8 cellular contexts compared by ENCODE assay signal in the genomic region with DNA sequence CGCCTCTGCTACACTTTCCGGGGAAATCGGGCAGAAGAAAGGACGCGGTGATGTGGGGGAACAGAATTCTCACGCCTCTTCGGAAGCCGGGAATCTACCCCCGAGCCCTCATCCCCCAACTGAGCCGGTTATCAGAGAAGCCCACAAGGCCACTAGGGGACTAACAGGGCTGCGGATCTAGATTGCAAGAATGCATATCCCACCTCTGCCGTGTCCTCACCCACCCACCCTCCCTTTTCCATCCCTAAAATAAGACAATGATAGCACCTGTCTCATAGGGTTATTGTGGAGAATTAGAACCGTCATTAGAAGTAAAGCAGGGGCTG. TPM values are rescaled to one million over a fixed set of nuclear protein-coding genes. Genes with fewer than 3 reads are reported as not detected.
DNase-seq lines count a peak whose midpoint lies in the region; ATAC-seq and TF ChIP-seq lines count a peak whose summit lies in the region.

No MANE protein-coding gene starts in this region.

- H3K36me3 Mint-ChIP-seq in activated CD8-positive, alpha-beta T cell treated with anti-CD3 and anti-CD28 coated beads for 36 hours (ENCODE audit: low read depth), result peaks cover 54% of the 10 kb centered on the region

- WGBS in stomach, 5 donors, result 2 to 11% (median 4%) methylated on average over 13 of the region's 13 CpGs

- peaks cover 2% of the 10 kb centered on the region for H3K4me1 ChIP-seq in iPS-15b (ENCODE audit: control insufficient read depth, insufficient read depth, low read length)
- peaks cover 27 to 56% (median 39%) of the 10 kb centered on the region in 4 donors for H3K4me1 ChIP-seq in stomach

- H3K9me3 ChIP-seq in iPS-15b (ENCODE audit: control insufficient read depth, insufficient read depth, low read length) (no peaks in the 10 kb centered on the region), stomach (no peaks in the 10 kb centered on the region)

- TF ChIP-seq EP300 in stomach (IDR thresholded peaks at IDR 0.05), result no peak

- no peak for TF ChIP-seq POLR2A in stomach (IDR thresholded peaks at IDR 0.05)

- H3K4me3 Mint-ChIP-seq in activated CD8-positive, alpha-beta T cell treated with anti-CD3 and anti-CD28 coated beads for 36 hours, result peak overlapping the region; percentile 87

- POLR2A ChIA-PET in activated CD8-positive, alpha-beta T cell treated with anti-CD3 and anti-CD28 coated beads for 36 hours (lab: Charles Lee), result interaction anchor here (0.9 to 5.2 kb wide), 11 partner anchors 9 to 128 kb away, joined by 3 to 64 read pairs (median 6); a partner anchor contains a TSS

- H3K9me3 Mint-ChIP-seq in activated CD8-positive, alpha-beta T cell treated with anti-CD3 and anti-CD28 coated beads for 36 hours, result no peaks in the 10 kb centered on the region

- H3K27ac Mint-ChIP-seq in activated CD8-positive, alpha-beta T cell treated with anti-CD3 and anti-CD28 coated beads for 36 hours, result peak overlapping the region; percentile 97

- peaks cover 29% of the 10 kb centered on the region for H3K4me1 Mint-ChIP-seq in activated CD8-positive, alpha-beta T cell treated with anti-CD3 and anti-CD28 coated beads for 36 hours (ENCODE audit: low read depth)

- H3K4me3 ChIP-seq in iPS-15b (ENCODE audit: low read depth, low read length) (peak overlapping the region; percentile 88), stomach (peak overlapping the region; percentile 51 to 68 (median 60))

- TF ChIP-seq CTCF in activated CD8-positive, alpha-beta T cell treated with anti-CD3 and anti-CD28 coated beads for 36 hours (IDR thresholded peaks at IDR 0.05), result peak; percentile 47
- TF ChIP-seq CTCF in stomach (IDR thresholded peaks at IDR 0.05), result no peak

- H3K27me3 ChIP-seq in iPS-15b (ENCODE audit: control insufficient read depth, insufficient read depth, low read length), result no peaks in the 10 kb centered on the region
- no peaks in the 10 kb centered on the region for H3K27me3 ChIP-seq in stomach

- peak overlapping the region; percentile 81 to 93 (median 91) for H3K27ac ChIP-seq in stomach

- H3K36me3 ChIP-seq in iPS-15b (ENCODE audit: control insufficient read depth, insufficient read depth, low read length), result peaks cover 30% of the 10 kb centered on the region
- peaks cover 25 to 42% (median 39%) of the 10 kb centered on the region in 4 donors for H3K36me3 ChIP-seq in stomach

- ATAC-seq in activated CD8-positive, alpha-beta T cell treated with anti-CD3 and anti-CD28 coated beads for 36 hours, result no peak
- no peak for ATAC-seq in GM19452 (IDR thresholded peaks at IDR 0.05; ENCODE audit: unreplicated experiment)

- DNase-seq in NCI-H82 treated with DMSO at 0.1 percent for 48 hours (lab: John Stamatoyannopoulos, UW; ENCODE audit: unreplicated experiment), result peak; percentile 29
- no peak for DNase-seq in NCI-H82 (lab: John Stamatoyannopoulos, UW)
- DNase-seq in activated CD8-positive, alpha-beta T cell treated with anti-CD3 and anti-CD28 coated beads for 36 hours, result no peak
- DNase-seq in stomach, result no peak
- DNase-seq in H4 (ENCODE audit: low spot score), result no peak
- no peak for DNase-seq in DMS53 (lab: John Stamatoyannopoulos, UW)

- intact Hi-C loops in activated CD8-positive, alpha-beta T cell treated with anti-CD3 and anti-CD28 coated beads for 36 hours (cut with micrococcal nuclease), result no loop called here
- intact Hi-C loops in stomach (cut with DNase I; ENCODE audit: low total_unique reads), result no loop called here

- H3K9ac ChIP-seq in iPS-15b (ENCODE audit: low read depth, low read length), result peak overlapping the region; percentile 73

- H3K27me3 Mint-ChIP-seq in activated CD8-positive, alpha-beta T cell treated with anti-CD3 and anti-CD28 coated beads for 36 hours, result no peaks in the 10 kb centered on the region

- CTCF ChIA-PET in activated CD8-positive, alpha-beta T cell treated with anti-CD3 and anti-CD28 coated beads for 36 hours (lab: Charles Lee), result interaction anchor here (0.6 to 3.1 kb wide), 9 partner anchors 27 to 262 kb away, joined by 3 to 18 read pairs (median 5); no protein-coding TSS in a partner anchor

RNA-seq across cellular contexts. Expression of a gene that starts 1.1 kb away (rescaled TPM):
- 100 to 1,000 TPM; 140 to 143 TPM for total RNA-seq in activated CD8-positive, alpha-beta T cell treated with anti-CD3 and anti-CD28 coated beads for 36 hours
- 10 to 100 TPM in 2 of 5 donors, 1 to 10 TPM in 3; 3.6 to 36.8 (median 9.0) TPM for total RNA-seq in stomach
- polyA plus RNA-seq in stomach, result 10 to 100 TPM in 1 of 3 donors, 1 to 10 TPM in 2; 6.4 to 15.6 (median 9.8) TPM
- total RNA-seq in H4 (2014; rRNA removed; shearing (Covaris generic)), result 6.2 and 31.2 TPM in 2 replicates

RNA-seq across cellular contexts. Expression of a gene that starts 4.0 kb away (rescaled TPM):
- total RNA-seq in activated CD8-positive, alpha-beta T cell treated with anti-CD3 and anti-CD28 coated beads for 36 hours, result 10 to 100 TPM; 41.7 to 42.5 TPM
- 10 to 100 TPM; 11.4 to 98.0 (median 57.1) TPM for total RNA-seq in stomach
- polyA plus RNA-seq in stomach, result 10 to 100 TPM; 27.6 to 53.0 (median 44.8) TPM
- 25.2 and 27.5 TPM in 2 replicates for total RNA-seq in H4 (2014; rRNA removed; shearing (Covaris generic))

RNA-seq across cellular contexts. Expression of a gene that starts 4.3 kb away (rescaled TPM):
- 10 to 100 TPM; 37.2 to 41.3 TPM for total RNA-seq in activated CD8-positive, alpha-beta T cell treated with anti-CD3 and anti-CD28 coated beads for 36 hours
- total RNA-seq in stomach, result 10 to 100 TPM in 3 of 5 donors, 1 to 10 TPM in 1, not detected in 1; 9.3 to 58.0 (median 32.2) TPM
- 100 to 1,000 TPM in 1 of 3 donors, 10 to 100 TPM in 2; 49.2 to 101 (median 51.0) TPM for polyA plus RNA-seq in stomach
- 91.4 and 100 TPM in 2 replicates for total RNA-seq in H4 (2014; rRNA removed; shearing (Covaris generic))

RNA-seq across cellular contexts. Expression of a gene that starts 7.2 kb away (rescaled TPM):
- total RNA-seq in activated CD8-positive, alpha-beta T cell treated with anti-CD3 and anti-CD28 coated beads for 36 hours, result 1 to 10 TPM; 4.5 to 7.8 TPM
- total RNA-seq in stomach, result 10 to 100 TPM in 3 of 5 donors, 1 to 10 TPM in 2; 2.3 to 26.5 (median 17.9) TPM
- polyA plus RNA-seq in stomach, result 10 to 100 TPM; 21.5 to 44.9 (median 29.2) TPM
- total RNA-seq in H4 (2014; rRNA removed; shearing (Covaris generic)), result 11.5 and 15.5 TPM in 2 replicates

RNA-seq across cellular contexts. Expression of a gene that starts 15.7 kb away (rescaled TPM):
- under 1 TPM; 0.85 to 0.95 TPM for total RNA-seq in activated CD8-positive, alpha-beta T cell treated with anti-CD3 and anti-CD28 coated beads for 36 hours
- total RNA-seq in stomach, result 100 to 1,000 TPM in 3 of 5 donors, 10 to 100 TPM in 2; 25.0 to 492 (median 209) TPM
- polyA plus RNA-seq in stomach, result 10 to 100 TPM; 45.0 to 84.9 (median 71.5) TPM
- not detected in 2 replicates for total RNA-seq in H4 (2014; rRNA removed; shearing (Covaris generic))
